8 cellular contexts compared by ENCODE assay signal in genomic region chr2:28413152-28413895, GRCh38. TPM values are rescaled to one million over a fixed set of nuclear protein-coding genes. Genes with fewer than 3 reads are reported as not detected.
DNase-seq lines count a peak whose midpoint lies in the region; ATAC-seq and TF ChIP-seq lines count a peak whose summit lies in the region.

No MANE protein-coding gene starts in this region.

- ATAC-seq in activated CD8-positive, alpha-beta memory T cell treated with anti-CD3 and anti-CD28 coated beads, Interleukin-2, amount 10 ng/mL, durations not matched to agents 7 days and 5 days: no peak
- ATAC-seq in heart right ventricle: peak; percentile 30 to 64 (median 52)

- H3K9me3 ChIP-seq in heart right ventricle: no peaks in the 10 kb centered on the region
- H3K9me3 ChIP-seq in stomach smooth muscle (ENCODE audit: control insufficient read depth in 2 of 2, low read length in 2 of 2): no peaks in the 10 kb centered on the region

- intact Hi-C loops in heart right ventricle (cut with DNase I): no loop called here

- CTCF ChIA-PET in activated CD8-positive, alpha-beta memory T cell treated with anti-CD3 and anti-CD28 coated beads, Interleukin-2, amount 10 ng/mL, durations not matched to agents 7 days and 5 days (lab: Charles Lee): interaction anchor here (1.4 to 1.5 kb wide), 2 partner anchors 15 to 659 kb away, joined by 4 to 5 read pairs; no protein-coding TSS in a partner anchor
- CTCF ChIA-PET in RWPE1 (lab: Yijun Ruan, JAX): interaction anchor here (0.6 to 1.2 kb wide), 4 partner anchors 10 to 682 kb away, joined by 3 read pairs; no protein-coding TSS in a partner anchor

- peaks cover 67% of the 10 kb centered on the region for H3K36me3 Mint-ChIP-seq in activated CD8-positive, alpha-beta memory T cell treated with anti-CD3 and anti-CD28 coated beads, Interleukin-2, amount 10 ng/mL, durations not matched to agents 7 days and 5 days

- H3K4me3 ChIP-seq in heart right ventricle (no peak overlapping the region), stomach smooth muscle (ENCODE audit: low read length in 2 of 2) (peak overlapping the region in 1 of 2 donors; percentile 8)

- H3K4me1 ChIP-seq in heart right ventricle (peaks cover 5 to 64% (median 31%) of the 10 kb centered on the region in 9 donors), stomach smooth muscle (ENCODE audit: control insufficient read depth, insufficient read depth, low read length) (peaks cover 25% of the 10 kb centered on the region)

- H3K27ac ChIP-seq in RWPE1 (peak overlapping the region; percentile 93), heart right ventricle (peak overlapping the region in 8 of 10 donors; percentile 5 to 74 (median 41)), stomach smooth muscle (ENCODE audit: low read length) (peak overlapping the region; percentile 24)

- H3K27me3 ChIP-seq in heart right ventricle: no peaks in the 10 kb centered on the region
- no peaks in the 10 kb centered on the region for H3K27me3 ChIP-seq in stomach smooth muscle (ENCODE audit: control insufficient read depth in 1 of 2, insufficient read depth in 2 of 2, low read length in 2 of 2)

- peak overlapping the region in 1 of 2 donors; percentile 21 for H3K9ac ChIP-seq in stomach smooth muscle (ENCODE audit: low read length in 2 of 2)

- peak overlapping the region; percentile 74 for H3K27ac Mint-ChIP-seq in activated CD8-positive, alpha-beta memory T cell treated with anti-CD3 and anti-CD28 coated beads, Interleukin-2, amount 10 ng/mL, durations not matched to agents 7 days and 5 days

- POLR2A ChIA-PET in RWPE1 (lab: Yijun Ruan, JAX; ENCODE audit: low non-redundant PET): no interaction called here

- no peak for DNase-seq in activated CD8-positive, alpha-beta memory T cell treated with anti-CD3 and anti-CD28 coated beads, Interleukin-2, amount 10 ng/mL, durations not matched to agents 7 days and 5 days
- DNase-seq in activated CD8-positive, alpha-beta memory T cell treated with anti-CD3 and anti-CD28 coated beads, Interleukin-2, amount 50 U/mL, for 4 hours: no peak
- DNase-seq in RWPE1 (ENCODE audit: low spot score): no peak
- no peak for DNase-seq in heart right ventricle
- DNase-seq in medulla oblongata (ENCODE audit: extremely low spot score): no peak
- no peak for DNase-seq in stimulated activated CD4-positive, alpha-beta T cell treated with anti-CD3 and anti-CD28 coated beads, Interleukin-4, amount 100 ng/mL, for 1 hour
- DNase-seq in AG08396 (ENCODE audit: low spot score): no peak

- no peak overlapping the region for H3K4me3 Mint-ChIP-seq in activated CD8-positive, alpha-beta memory T cell treated with anti-CD3 and anti-CD28 coated beads, Interleukin-2, amount 10 ng/mL, durations not matched to agents 7 days and 5 days

- WGBS in heart right ventricle, 2 donors: 78 to 81% methylated on average over 20 of the region's 20 CpGs

- H3K4me1 Mint-ChIP-seq in activated CD8-positive, alpha-beta memory T cell treated with anti-CD3 and anti-CD28 coated beads, Interleukin-2, amount 10 ng/mL, durations not matched to agents 7 days and 5 days: peaks cover 55% of the 10 kb centered on the region

- H3K36me3 ChIP-seq in heart right ventricle (peaks cover 10 to 100% (median 65%) of the 10 kb centered on the region in 9 donors), stomach smooth muscle (ENCODE audit: control insufficient read depth in 2 of 2, insufficient read depth in 2 of 2, low read length in 2 of 2) (peaks cover 65 to 76% of the 10 kb centered on the region in 2 donors)

- no peak for TF ChIP-seq CTCF in RWPE1 (conservative IDR thresholded peaks at IDR 0.05; ENCODE audit: low read depth)
- TF ChIP-seq CTCF in heart right ventricle (IDR thresholded peaks at IDR 0.05): peak in 4 of 9 donors; percentile 8 to 40 (median 27)

- H3K9me3 Mint-ChIP-seq in activated CD8-positive, alpha-beta memory T cell treated with anti-CD3 and anti-CD28 coated beads, Interleukin-2, amount 10 ng/mL, durations not matched to agents 7 days and 5 days (ENCODE audit: low read depth): no peaks in the 10 kb centered on the region

- no peaks in the 10 kb centered on the region for H3K27me3 Mint-ChIP-seq in activated CD8-positive, alpha-beta memory T cell treated with anti-CD3 and anti-CD28 coated beads, Interleukin-2, amount 10 ng/mL, durations not matched to agents 7 days and 5 days

RNA-seq across cellular contexts. Expression of gene FOSL2, which starts 20.7 kb away (rescaled TPM):
- 10 to 100 TPM; 56.2 to 75.7 TPM for total RNA-seq in activated CD8-positive, alpha-beta memory T cell treated with anti-CD3 and anti-CD28 coated beads, Interleukin-2, amount 10 ng/mL, durations not matched to agents 7 days and 5 days
- 100 to 1,000 TPM in 1 of 10 donors, 10 to 100 TPM in 9; 29.7 to 182 (median 60.3) TPM for total RNA-seq in heart right ventricle
- 10 to 100 TPM; 16.5 to 24.0 TPM for polyA plus RNA-seq in heart right ventricle

Comparison
In these comparisons a context has a peak if more than half of its experiments do, and no peak if none do; other contexts are left out.
1. H3K27ac ChIP-seq: peak in every context shown above with its lines; median percentile 93 in RWPE1; 41 in heart right ventricle; 24 in stomach smooth muscle.